Comparison of ENCODE assay signal across 6 cellular contexts in genomic region chr12:54337280-54337842, GRCh38. TPM values are rescaled to one million over a fixed set of nuclear protein-coding genes. Genes with fewer than 3 reads are reported as not detected.
DNase-seq lines count a peak whose midpoint lies in the region; ATAC-seq and TF ChIP-seq lines count a peak whose summit lies in the region.

No MANE protein-coding gene starts in this region.

- no peak for TF ChIP-seq POLR2A in spleen (IDR thresholded peaks at IDR 0.05)

- H3K27me3 ChIP-seq in spleen (replicated peaks in 1 of 7): no peaks in the 10 kb centered on the region

- ATAC-seq in GM18909 (IDR thresholded peaks at IDR 0.05; ENCODE audit: poor library complexity, unreplicated experiment): no peak

- TF ChIP-seq CTCF in epithelial cell of proximal tubule (conservative IDR thresholded peaks at IDR 0.05; ENCODE audit: low read depth, low read length): peak; percentile 22
- TF ChIP-seq CTCF in spleen (IDR thresholded peaks at IDR 0.05 in 8 of 11, conservative IDR thresholded peaks at IDR 0.05 in 3 of 11): no peak

- DNase-seq in NCI-H2196 (lab: John Stamatoyannopoulos, UW; ENCODE audit: unreplicated experiment) (peak; percentile 40), epithelial cell of proximal tubule (ENCODE audit: low read depth) (no peak), spleen (no peak), 8988T (no peak), HCEC 1CT (no peak)

- no peaks in the 10 kb centered on the region for H3K9me3 ChIP-seq in spleen

- intact Hi-C loops in spleen (cut with DNase I; ENCODE audit: low total_unique reads): no loop called here

- H3K4me3 ChIP-seq in epithelial cell of proximal tubule (ENCODE audit: low read depth, low read length) (no peak overlapping the region), spleen (no peak overlapping the region)

- H3K4me1 ChIP-seq in spleen: peaks cover 11 to 73% (median 30%) of the 10 kb centered on the region in 6 donors

- peak overlapping the region in 6 of 8 donors; percentile 10 to 61 (median 54) for H3K27ac ChIP-seq in spleen

- 42 to 66% (median 57%) methylated on average over 3 of the region's 3 CpGs for WGBS in spleen, 5 donors

- peaks cover 0 to 35% (median 21%) of the 10 kb centered on the region in 6 donors for H3K36me3 ChIP-seq in spleen

RNA-seq across cellular contexts. Expression of gene COPZ1, which starts 12.4 kb away (rescaled TPM):
- total RNA-seq in epithelial cell of proximal tubule (107 and 144 TPM in 2 replicates), spleen (10 to 100 TPM; 59.3 to 99.1 (median 92.8) TPM)
- polyA plus RNA-seq in spleen: 10 to 100 TPM; 55.4 to 80.2 (median 76.4) TPM

RNA-seq across cellular contexts. Expression of gene GPR84, which starts 26.9 kb away (rescaled TPM):
- not detected in 2 replicates for total RNA-seq in epithelial cell of proximal tubule
- 10 to 100 TPM in 1 of 7 donors, 1 to 10 TPM in 5, under 1 TPM in 1; 0.97 to 12.5 (median 2.9) TPM for total RNA-seq in spleen
- polyA plus RNA-seq in spleen: under 1 TPM; 0.35 to 0.47 (median 0.39) TPM

RNA-seq across cellular contexts. Expression of gene NFE2, which starts 36.5 kb away (rescaled TPM):
- total RNA-seq in epithelial cell of proximal tubule: not detected in 2 replicates
- total RNA-seq in spleen: 10 to 100 TPM; 14.1 to 93.7 (median 45.0) TPM
- polyA plus RNA-seq in spleen: 10 to 100 TPM in 2 of 3 donors, 1 to 10 TPM in 1; 2.4 to 17.5 (median 14.7) TPM

RNA-seq across cellular contexts. Expression of gene ZNF385A, which starts 47.2 kb away (rescaled TPM):
- total RNA-seq in epithelial cell of proximal tubule (3.9 and 4.3 TPM in 2 replicates), spleen (10 to 100 TPM; 19.9 to 40.3 (median 27.2) TPM)
- 10 to 100 TPM in 2 of 3 donors, 1 to 10 TPM in 1; 7.4 to 12.5 (median 12.4) TPM for polyA plus RNA-seq in spleen

RNA-seq across cellular contexts. Expression of gene HNRNPA1, which starts 56.8 kb away (rescaled TPM):
- total RNA-seq in epithelial cell of proximal tubule (941 and 1,064 TPM in 2 replicates), spleen (100 to 1,000 TPM; 511 to 957 (median 742) TPM)
- 1,000 to 10,000 TPM; 1,074 to 1,168 (median 1,166) TPM for polyA plus RNA-seq in spleen

Comparison
In these comparisons a context has a peak if more than half of its experiments do, and no peak if none do; other contexts are left out.
1. RNA of gene NFE2, which starts 36.5 kb away (total RNA-seq): 14.1 to 93.7 TPM in spleen; not detected in epithelial cell of proximal tubule; every median in the first group is over 10 times any median in the second.